9 cellular contexts compared by ENCODE assay signal in genomic region chr19:10518444-10519361, GRCh38. TPM values are rescaled to one million over a fixed set of nuclear protein-coding genes. Genes with fewer than 3 reads are reported as not detected.
DNase-seq lines count a peak whose midpoint lies in the region; ATAC-seq and TF ChIP-seq lines count a peak whose summit lies in the region.
"Had no signal": no experiment of that assay in that cellular context is flagged by ENCODE, and none has a peak within 500 bp of the region (broad histone marks: within the 10 kb centered on the region; RNA-seq: fewer than 3 reads in every experiment).

No MANE protein-coding gene starts in this region.

- H3K9me3 Mint-ChIP-seq in chondrocyte (ENCODE audit: low read depth) (no peaks in the 10 kb centered on the region), neural progenitor cell (peaks cover 3% of the 10 kb centered on the region)

- H3K4me3 Mint-ChIP-seq in chondrocyte (ENCODE audit: unreplicated experiment): peak overlapping the region; percentile 62
- peak overlapping the region; percentile 77 for H3K4me3 Mint-ChIP-seq in neural progenitor cell

- DNase-seq in D341Med (ENCODE audit: low spot score): peak; percentile 79
- peak; percentile 25 for DNase-seq in MV-4-11 (lab: John Stamatoyannopoulos, UW)
- DNase-seq in chondrocyte (ENCODE audit: low spot score): peak; percentile 88
- peak; percentile 23 for DNase-seq in neural progenitor cell (ENCODE audit: low spot score)
- DNase-seq in stimulated activated naive CD4-positive, alpha-beta T cell treated with Interleukin-2 at 50 U/mL for 16 hours (lab: John Stamatoyannopoulos, UW): no peak
- DNase-seq in COLO668 (lab: John Stamatoyannopoulos, UW; ENCODE audit: unreplicated experiment): no peak
- DNase-seq in 8988T: no peak
- DNase-seq: Peyer's patch had no signal

- H3K36me3 Mint-ChIP-seq in chondrocyte (ENCODE audit: low read depth) (no peaks in the 10 kb centered on the region), neural progenitor cell (no peaks in the 10 kb centered on the region)

- H3K4me1 Mint-ChIP-seq in chondrocyte (ENCODE audit: low read depth) (peaks cover 31% of the 10 kb centered on the region), neural progenitor cell (peaks cover 32% of the 10 kb centered on the region)

- TF ChIP-seq CTCF in chondrocyte (IDR thresholded peaks at IDR 0.05) (no peak), neural progenitor cell (IDR thresholded peaks at IDR 0.05) (no peak)

- H3K79me2 ChIP-seq in neural progenitor cell (ENCODE audit: low read depth): no peaks in the 10 kb centered on the region

- H3F3A ChIP-seq in neural progenitor cell (ENCODE audit: low read depth): peaks cover 26% of the 10 kb centered on the region

- no peak overlapping the region for H3K9ac ChIP-seq in neural progenitor cell

- no peaks in the 10 kb centered on the region for H3K9me3 ChIP-seq in neural progenitor cell (ENCODE audit: low read depth)
- H3K9me3 ChIP-seq: Peyer's patch had no signal

- peaks cover 21% of the 10 kb centered on the region for H3K4me1 ChIP-seq in neural progenitor cell

- H3K36me3 ChIP-seq in neural progenitor cell: no peaks in the 10 kb centered on the region
- H3K36me3 ChIP-seq: Peyer's patch had no signal

- H3K4me3 ChIP-seq in neural progenitor cell: peak overlapping the region; percentile 44

- H3K4me2 ChIP-seq in neural progenitor cell: peak overlapping the region; percentile 76

- H4K20me1 ChIP-seq in neural progenitor cell (ENCODE audit: low read depth): peaks cover 15% of the 10 kb centered on the region

- no peaks in the 10 kb centered on the region for H3K27me3 Mint-ChIP-seq in chondrocyte (ENCODE audit: low read depth)
- H3K27me3 Mint-ChIP-seq in neural progenitor cell (ENCODE audit: insufficient read depth, low read depth): peaks cover 27% of the 10 kb centered on the region

- peaks cover 74% of the 10 kb centered on the region for H3K27me3 ChIP-seq in neural progenitor cell

- peak overlapping the region; percentile 37 for H2AFZ ChIP-seq in neural progenitor cell (replicated peaks)

- peak overlapping the region; percentile 64 for H3K27ac Mint-ChIP-seq in chondrocyte (ENCODE audit: unreplicated experiment)
- peak overlapping the region; percentile 66 for H3K27ac Mint-ChIP-seq in neural progenitor cell

- no peak overlapping the region for H3K27ac ChIP-seq in neural progenitor cell

- no peak for ATAC-seq in HG03039 (IDR thresholded peaks at IDR 0.05; ENCODE audit: unreplicated experiment)

RNA-seq across cellular contexts. Expression of gene S1PR5, which starts 1.5 kb away (rescaled TPM):
- total RNA-seq in chondrocyte (3.7 to 6.7 TPM (median 6.4 TPM) in 3 replicates), neural progenitor cell (ENCODE audit: low replicate concordance) (0.15 and 1.1 TPM in 2 replicates)
- total RNA-seq: Peyer's patch had no signal

RNA-seq across cellular contexts. Expression of gene KEAP1, which starts 15.5 kb away (rescaled TPM):
- 69.3 to 79.9 TPM (median 70.9 TPM) in 3 replicates for total RNA-seq in chondrocyte
- total RNA-seq in neural progenitor cell (ENCODE audit: low replicate concordance): 25.2 and 41.7 TPM in 2 replicates

RNA-seq across cellular contexts. Expression of gene ATG4D, which starts 25.0 kb away (rescaled TPM):
- 14.8 to 23.2 TPM (median 21.7 TPM) in 3 replicates for total RNA-seq in chondrocyte
- total RNA-seq in neural progenitor cell (ENCODE audit: low replicate concordance): 5.1 and 29.6 TPM in 2 replicates

RNA-seq across cellular contexts. Expression of gene KRI1, which starts 47.1 kb away (rescaled TPM):
- total RNA-seq in chondrocyte: 14.2 to 16.1 TPM (median 15.4 TPM) in 3 replicates
- total RNA-seq in neural progenitor cell (ENCODE audit: low replicate concordance): 16.4 and 27.4 TPM in 2 replicates

RNA-seq across cellular contexts. Expression of gene CDKN2D, which starts 50.1 kb away (rescaled TPM):
- total RNA-seq in chondrocyte: 8.3 to 12.0 TPM (median 10.4 TPM) in 3 replicates
- total RNA-seq in neural progenitor cell (ENCODE audit: low replicate concordance): 3.4 and 4.4 TPM in 2 replicates

Comparison
In these comparisons a context has a peak if more than half of its experiments do, and no peak if none do; other contexts are left out.
1. DNase-seq: peak in D341Med (single experiment), MV-4-11 (single experiment), chondrocyte (single experiment) and neural progenitor cell (single experiment); none in stimulated activated naive CD4-positive, alpha-beta T cell treated with Interleukin-2 at 50 U/mL for 16 hours (single experiment), COLO668 (single experiment) and 8988T (single experiment).